15 cellular contexts compared by ENCODE assay signal in genomic region chr11:121560251-121560650, GRCh38.
A peak's percentile ranks its signal among the peaks of the same experiment; 100 is the strongest.
DNase-seq lines count a peak whose midpoint lies in the region; ATAC-seq and TF ChIP-seq lines count a peak whose summit lies in the region.
"Had no signal": no experiment of that assay in that cellular context is flagged by ENCODE, and none has a peak within 500 bp of the region (broad histone marks: within the 10 kb centered on the region; RNA-seq: fewer than 3 reads in every experiment).

No MANE protein-coding gene starts in this region.

- intact Hi-C loops in natural killer cell (cut with micrococcal nuclease) (no loop called here), left colon (cut with DNase I, micrococcal nuclease) (no loop called here)

- DNase-seq in NCI-H146 (lab: John Stamatoyannopoulos, UW) = peak; percentile 18
- no peak for DNase-seq in NCI-H146 treated with DMSO at 0.1 percent for 48 hours (lab: John Stamatoyannopoulos, UW; ENCODE audit: unreplicated experiment)
- DNase-seq in natural killer cell = no peak
- no peak for DNase-seq in natural killer cell treated with Interleukin-12 subunit alpha and Interleukin-12 subunit beta and Interleukin-15 and Interleukin-18, amount 100 ng/mL, for 72 hours (ENCODE audit: low spot score)
- DNase-seq in left colon = no peak
- DNase-seq in medulla oblongata (ENCODE audit: extremely low spot score) = no peak
- no peak for DNase-seq in 8988T
- DNase-seq: DMS79, MV-4-11, NCI-H1694 treated with DMSO at 0.1 percent for 48 hours, NCI-H446 treated with DMSO at 0.1 percent for 48 hours, NCI-H526 treated with DMSO at 0.1 percent for 48 hours had no signal

- ATAC-seq in natural killer cell (no peak), left colon (peak; percentile 17), HG02623 (IDR thresholded peaks at IDR 0.05; ENCODE audit: unreplicated experiment) (no peak)
- ATAC-seq in natural killer cell treated with Interleukin-12 subunit alpha and Interleukin-12 subunit beta and Interleukin-15 and Interleukin-18, amount 100 ng/mL, for 72 hours = no peak
- ATAC-seq: Right ventricle myocardium inferior had no signal

- peaks cover 39 to 59% of the 10 kb centered on the region in 2 donors for H3K4me1 Mint-ChIP-seq in natural killer cell
- H3K4me1 Mint-ChIP-seq in natural killer cell treated with Interleukin-12 subunit alpha and Interleukin-12 subunit beta and Interleukin-15 and Interleukin-18, amount 100 ng/mL, for 72 hours (ENCODE audit: low read depth in 2 of 2) = peaks cover 32 to 42% of the 10 kb centered on the region in 2 donors
- H3K4me1 Mint-ChIP-seq: IgD-negative memory B cell had no signal

- no peak overlapping the region for H3K4me3 Mint-ChIP-seq in natural killer cell
- no peak overlapping the region for H3K4me3 Mint-ChIP-seq in natural killer cell treated with Interleukin-12 subunit alpha and Interleukin-12 subunit beta and Interleukin-15 and Interleukin-18, amount 100 ng/mL, for 72 hours
- H3K4me3 Mint-ChIP-seq: IgD-negative memory B cell had no signal

- no peaks in the 10 kb centered on the region for H3K27me3 Mint-ChIP-seq in natural killer cell (ENCODE audit: low read depth in 2 of 2)
- no peaks in the 10 kb centered on the region for H3K27me3 Mint-ChIP-seq in natural killer cell treated with Interleukin-12 subunit alpha and Interleukin-12 subunit beta and Interleukin-15 and Interleukin-18, amount 100 ng/mL, for 72 hours

- peak overlapping the region; percentile 40 to 52 for H3K27ac Mint-ChIP-seq in natural killer cell
- peak overlapping the region in 1 of 2 donors; percentile 65 for H3K27ac Mint-ChIP-seq in natural killer cell treated with Interleukin-12 subunit alpha and Interleukin-12 subunit beta and Interleukin-15 and Interleukin-18, amount 100 ng/mL, for 72 hours
- H3K27ac Mint-ChIP-seq: IgD-negative memory B cell had no signal

- no peaks in the 10 kb centered on the region for H3K9me3 Mint-ChIP-seq in natural killer cell
- no peaks in the 10 kb centered on the region for H3K9me3 Mint-ChIP-seq in natural killer cell treated with Interleukin-12 subunit alpha and Interleukin-12 subunit beta and Interleukin-15 and Interleukin-18, amount 100 ng/mL, for 72 hours
- H3K9me3 Mint-ChIP-seq: IgD-negative memory B cell had no signal

- H3K36me3 Mint-ChIP-seq in natural killer cell = peaks cover 20% of the 10 kb centered on the region
- H3K36me3 Mint-ChIP-seq in natural killer cell treated with Interleukin-12 subunit alpha and Interleukin-12 subunit beta and Interleukin-15 and Interleukin-18, amount 100 ng/mL, for 72 hours = peaks cover 13% of the 10 kb centered on the region

- no peak for TF ChIP-seq CTCF in natural killer cell (IDR thresholded peaks at IDR 0.05)
